6 cellular contexts compared by ENCODE assay signal in the genomic region with DNA sequence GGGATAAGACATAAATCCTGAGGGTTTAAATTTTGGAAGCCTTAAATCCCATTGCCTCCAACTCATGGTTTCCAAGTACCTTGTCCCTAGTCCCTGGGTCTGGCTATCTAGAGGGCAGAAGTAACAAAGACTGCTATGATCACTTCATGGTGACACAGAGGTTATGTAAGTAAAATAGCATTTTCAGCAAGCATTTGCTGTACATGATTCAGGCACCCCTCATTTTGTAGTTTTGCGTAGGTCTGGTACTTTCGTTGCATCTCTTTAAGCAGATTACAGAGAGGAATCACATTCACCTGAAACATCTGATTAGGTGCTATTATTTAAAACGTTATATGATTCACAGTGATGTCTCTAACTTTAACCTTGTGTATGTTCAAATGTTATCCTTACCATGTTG.
"Had no signal": no experiment of that assay in that cellular context is flagged by ENCODE, and none has a peak within 500 bp of the region (broad histone marks: within the 10 kb centered on the region; RNA-seq: fewer than 3 reads in every experiment).

No MANE protein-coding gene starts in this region.

- DNase-seq: GM23248, GOT3, H7, H9, HCEC 1CT, HFFc6 had no signal
